Comparison of ENCODE assay signal across 1 cellular context in genomic region chr5:140186155-140186753, GRCh38.
TF ChIP-seq lines count a peak whose summit lies in the region.

No MANE protein-coding gene starts in this region.

TF ChIP-seq in K562, 482 proteins besides CTCF, POLR2A, EP300 and RAD21 (continued from another document and continues in another):
- TF ChIP-seq ZBTB40 (IDR thresholded peaks at IDR 0.05) = no peak
- no peak for TF ChIP-seq ZBTB40 (CRISPR knock-in tag; IDR thresholded peaks at IDR 0.05)
- peak; percentile 82 for TF ChIP-seq HMBOX1 (IDR thresholded peaks at IDR 0.05)
- peak in 1 of 2 experiments; percentile 63; a peak in 1 of 4 replicates for TF ChIP-seq RCOR1 (IDR thresholded peaks at IDR 0.05; ENCODE audit: borderline replicate concordance in 1 of 2, low read depth in 2 of 2, low read length in 2 of 2)
- peak; percentile 17; the same call in 1 of the 2 replicates for TF ChIP-seq MAFK (IDR thresholded peaks at IDR 0.05; ENCODE audit: low read length)
- TF ChIP-seq ELK1 (CRISPR knock-in tag; IDR thresholded peaks at IDR 0.05) = no peak
- no peak for TF ChIP-seq MCM3 (IDR thresholded peaks at IDR 0.05)
- TF ChIP-seq DPF2 (IDR thresholded peaks at IDR 0.05) = peak; percentile 71
- no peak for TF ChIP-seq REST (CRISPR knock-in tag; IDR thresholded peaks at IDR 0.05; ENCODE audit: low read depth)
- TF ChIP-seq NFE2 (IDR thresholded peaks at IDR 0.05; ENCODE audit: low read depth) = peak; percentile 83
- no peak for TF ChIP-seq ELF2 (CRISPR knock-in tag; IDR thresholded peaks at IDR 0.05)
- no peak for TF ChIP-seq CREB3L1 (IDR thresholded peaks at IDR 0.05; ENCODE audit: borderline replicate concordance, low read depth)
- TF ChIP-seq TAF9B (IDR thresholded peaks at IDR 0.05; ENCODE audit: partially characterized antibody) = no peak
- TF ChIP-seq GATAD2B (IDR thresholded peaks at IDR 0.05; ENCODE audit: borderline replicate concordance) = 0 out of 2 replicates have a peak, but pooled peaks have one; percentile 27
- peak; percentile 60; the same call in 1 of the 2 replicates for TF ChIP-seq BACH1 (tag; IDR thresholded peaks at IDR 0.05)
- TF ChIP-seq CREB5 (CRISPR knock-in tag; IDR thresholded peaks at IDR 0.05) = no peak
- no peak for TF ChIP-seq RB1 (IDR thresholded peaks at IDR 0.05; ENCODE audit: low read depth)
- TF ChIP-seq ZNF263 (CRISPR knock-in tag; IDR thresholded peaks at IDR 0.05; ENCODE audit: borderline replicate concordance) = peak; percentile 30; the same call in 1 of the 2 replicates
- no peak for TF ChIP-seq DEAF1 (CRISPR knock-in tag; IDR thresholded peaks at IDR 0.05)
- no peak for TF ChIP-seq E2F4 (CRISPR knock-in tag; IDR thresholded peaks at IDR 0.05; ENCODE audit: low read depth)
- 0 out of 2 replicates have a peak, but pooled peaks have one; percentile 33 for TF ChIP-seq HES1 (IDR thresholded peaks at IDR 0.05; ENCODE audit: low read depth)
- no peak for TF ChIP-seq KLF10 (CRISPR knock-in tag; IDR thresholded peaks at IDR 0.05)
- peak; percentile 44; the same call in 1 of the 2 replicates for TF ChIP-seq SMARCA4 (IDR thresholded peaks at IDR 0.05)
- no peak for TF ChIP-seq CBX8 (IDR thresholded peaks at IDR 0.05; ENCODE audit: borderline replicate concordance, extremely low read depth, low read depth, low read length, poor library complexity, severe bottlenecking)
- TF ChIP-seq ZC3H4 (CRISPR knock-in tag; IDR thresholded peaks at IDR 0.05; ENCODE audit: borderline replicate concordance) = no peak
- peak; percentile 67; the same call in 1 of the 2 replicates for TF ChIP-seq SPI1 (IDR thresholded peaks at IDR 0.05; ENCODE audit: borderline replicate concordance, low read depth, low read length)
- no peak for TF ChIP-seq ZHX1 (conservative IDR thresholded peaks at IDR 0.05; ENCODE audit: low read length)
- TF ChIP-seq SP2 (IDR thresholded peaks at IDR 0.05; ENCODE audit: extremely low read depth, low read depth, low read length, poor library complexity, severe bottlenecking) = no peak
- TF ChIP-seq DACH1 (IDR thresholded peaks at IDR 0.05; ENCODE audit: partially characterized antibody) = peak; percentile 54
